17 cellular contexts compared by ENCODE assay signal in the genomic region with DNA sequence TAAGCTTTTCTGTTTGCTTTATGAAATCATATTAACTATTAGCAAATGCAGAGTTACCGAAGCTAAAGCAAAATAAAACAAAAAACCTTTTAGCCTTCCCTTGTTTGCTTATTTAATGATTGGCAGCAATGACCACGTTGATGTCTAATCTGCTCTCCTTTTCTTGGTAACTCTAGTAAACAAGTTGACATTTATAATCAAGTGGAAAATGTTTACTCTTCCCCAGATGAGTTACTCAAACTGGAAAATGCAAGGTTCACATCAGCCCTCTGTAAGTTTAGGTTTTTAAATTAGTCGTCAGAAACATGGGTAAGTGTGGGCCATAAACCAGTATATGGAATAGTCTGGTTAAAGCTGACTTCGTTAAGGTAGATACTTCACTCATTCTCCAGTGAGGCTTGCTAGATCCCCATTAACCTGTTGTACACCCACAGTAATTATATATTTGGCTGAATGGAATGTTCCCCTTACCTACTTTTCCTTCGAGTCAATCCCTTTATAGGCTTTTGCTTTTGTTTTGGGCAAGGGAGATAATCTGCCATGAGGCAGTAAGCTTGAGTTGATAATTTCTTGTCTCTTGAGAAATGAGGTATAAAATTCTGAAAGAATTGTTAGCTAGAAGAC.
A peak's percentile ranks its signal among the peaks of the same experiment; 100 is the strongest.
DNase-seq lines count a peak whose midpoint lies in the region; ATAC-seq and TF ChIP-seq lines count a peak whose summit lies in the region.
"Had no signal": no experiment of that assay in that cellular context is flagged by ENCODE, and none has a peak within 500 bp of the region (broad histone marks: within the 10 kb centered on the region; RNA-seq: fewer than 3 reads in every experiment).

No MANE protein-coding gene starts in this region.

- H3K4me1 ChIP-seq in SJSA1 (replicated peaks) (peaks cover 35% of the 10 kb centered on the region), tibial artery (peaks cover 0 to 46% (median 20%) of the 10 kb centered on the region in 4 donors)

- intact Hi-C loops in tibial artery (cut with DNase I; ENCODE audit: low total_unique reads) = loop anchor here (5.0 kb wide), 1 partner anchor 1207 kb away; no protein-coding TSS in a partner anchor

- H3K36me3 ChIP-seq in SJSA1 (peaks cover 6% of the 10 kb centered on the region; the same call in 1 of the 2 replicates), tibial artery (peaks cover 0 to 12% (median 6%) of the 10 kb centered on the region in 3 donors)
- H3K36me3 ChIP-seq: MG63 had no signal

- no peak for DNase-seq in activated naive CD8-positive, alpha-beta T cell treated with anti-CD3 and anti-CD28 coated beads, Interleukin-2, amount 50 U/mL, for 24 hours
- DNase-seq in activated naive CD8-positive, alpha-beta T cell treated with anti-CD3 and anti-CD28 coated beads for 36 hours = no peak
- DNase-seq in SJSA1 (ENCODE audit: low read depth in 1 of 2, low spot score in 2 of 2) (no peak), left lobe of liver (ENCODE audit: low spot score) (no peak), tibial artery (no peak), NCI-H345 (lab: John Stamatoyannopoulos, UW) (no peak), NCI-H226 (no peak)
- DNase-seq: activated CD4-positive, alpha-beta T cell treated with anti-CD3 and anti-CD28 coated beads, Interleukin-2, amount 50 U/mL, for 48 hours; cerebellar nuclear complex; effector CD8-positive, alpha-beta T cell; MG63; NCI-H1436 treated with DMSO at 0.1 percent for 48 hours; NCI-H748 treated with DMSO at 0.1 percent for 48 hours had no signal

- H3K4me3 Mint-ChIP-seq in activated naive CD8-positive, alpha-beta T cell treated with anti-CD3 and anti-CD28 coated beads, Interleukin-2, amount 50 U/mL, for 24 hours = no peak overlapping the region
- H3K4me3 Mint-ChIP-seq in activated naive CD8-positive, alpha-beta T cell treated with anti-CD3 and anti-CD28 coated beads for 36 hours = no peak overlapping the region
- H3K4me3 Mint-ChIP-seq: CD14-positive monocyte; T-helper 2 cell treated with Interferon-gamma antibody and Interleukin-4, amounts not matched to agents 5 μg/mL and 100 μg/mL, for 36 hours had no signal

- ATAC-seq in activated naive CD8-positive, alpha-beta T cell treated with anti-CD3 and anti-CD28 coated beads, Interleukin-2, amount 50 U/mL, for 24 hours = peak; percentile 70
- ATAC-seq in left lobe of liver = peak; percentile 15
- ATAC-seq in HG03457 (IDR thresholded peaks at IDR 0.05; ENCODE audit: unreplicated experiment) = no peak

- H3K4me1 Mint-ChIP-seq in activated naive CD8-positive, alpha-beta T cell treated with anti-CD3 and anti-CD28 coated beads, Interleukin-2, amount 50 U/mL, for 24 hours = peaks cover 27% of the 10 kb centered on the region
- H3K4me1 Mint-ChIP-seq in activated naive CD8-positive, alpha-beta T cell treated with anti-CD3 and anti-CD28 coated beads for 36 hours = peaks cover 15% of the 10 kb centered on the region

- H3K27ac ChIP-seq in SJSA1 (peak overlapping the region; percentile 63; the same call in 1 of the 2 replicates), tibial artery (peak overlapping the region; percentile 49 to 60)

- no peaks in the 10 kb centered on the region for H3K27me3 Mint-ChIP-seq in activated naive CD8-positive, alpha-beta T cell treated with anti-CD3 and anti-CD28 coated beads, Interleukin-2, amount 50 U/mL, for 24 hours
- no peaks in the 10 kb centered on the region for H3K27me3 Mint-ChIP-seq in activated naive CD8-positive, alpha-beta T cell treated with anti-CD3 and anti-CD28 coated beads for 36 hours

- peaks cover 50% of the 10 kb centered on the region for H3K36me3 Mint-ChIP-seq in activated naive CD8-positive, alpha-beta T cell treated with anti-CD3 and anti-CD28 coated beads, Interleukin-2, amount 50 U/mL, for 24 hours (ENCODE audit: low read depth)
- H3K36me3 Mint-ChIP-seq in activated naive CD8-positive, alpha-beta T cell treated with anti-CD3 and anti-CD28 coated beads for 36 hours = peaks cover 49% of the 10 kb centered on the region

- no peaks in the 10 kb centered on the region for H3K27me3 ChIP-seq in SJSA1 (replicated peaks)
- no peaks in the 10 kb centered on the region for H3K27me3 ChIP-seq in tibial artery
- H3K27me3 ChIP-seq: MG63 had no signal

- no peak for TF ChIP-seq CTCF in tibial artery (IDR thresholded peaks at IDR 0.05)

- H3K9me3 Mint-ChIP-seq in activated naive CD8-positive, alpha-beta T cell treated with anti-CD3 and anti-CD28 coated beads, Interleukin-2, amount 50 U/mL, for 24 hours = peaks cover 8% of the 10 kb centered on the region
- H3K9me3 Mint-ChIP-seq in activated naive CD8-positive, alpha-beta T cell treated with anti-CD3 and anti-CD28 coated beads for 36 hours = peaks cover 3% of the 10 kb centered on the region

- H3K9me3 ChIP-seq in SJSA1 (replicated peaks) (no peaks in the 10 kb centered on the region), tibial artery (no peaks in the 10 kb centered on the region)

- no peak overlapping the region for H3K4me3 ChIP-seq in SJSA1
- H3K4me3 ChIP-seq in tibial artery = no peak overlapping the region
- H3K4me3 ChIP-seq: MG63, skin epidermis had no signal

- no peak overlapping the region for H3K27ac Mint-ChIP-seq in activated naive CD8-positive, alpha-beta T cell treated with anti-CD3 and anti-CD28 coated beads, Interleukin-2, amount 50 U/mL, for 24 hours
- H3K27ac Mint-ChIP-seq in activated naive CD8-positive, alpha-beta T cell treated with anti-CD3 and anti-CD28 coated beads for 36 hours = no peak overlapping the region
- H3K27ac Mint-ChIP-seq: T-helper 2 cell treated with Interferon-gamma antibody and Interleukin-4, amounts not matched to agents 5 μg/mL and 100 μg/mL, for 36 hours had no signal
